8 cellular contexts compared by ENCODE assay signal in genomic region chr5:75337366-75338021, GRCh38. TPM values are rescaled to one million over a fixed set of nuclear protein-coding genes. Genes with fewer than 3 reads are reported as not detected.
DNase-seq lines count a peak whose midpoint lies in the region; ATAC-seq, FAIRE-seq and TF ChIP-seq lines count a peak whose summit lies in the region.

No MANE protein-coding gene starts in this region.

- TF ChIP-seq CTCF in foreskin keratinocyte (conservative IDR thresholded peaks at IDR 0.05) (no peak), pancreas (IDR thresholded peaks at IDR 0.05) (no peak)

- H3K4me1 ChIP-seq in foreskin keratinocyte: peaks cover 35% of the 10 kb centered on the region
- H3K4me1 ChIP-seq in pancreas: peaks cover 0 to 7% (median 0%) of the 10 kb centered on the region in 3 donors

- DNase-seq in SIG-M5 treated with dmso at 0.1 percent for 504 hours (lab: John Stamatoyannopoulos, UW; ENCODE audit: unreplicated experiment): peak; percentile 19
- no peak for DNase-seq in SIG-M5 (lab: John Stamatoyannopoulos, UW)
- DNase-seq in HT-29 (ENCODE audit: low spot score): peak; percentile 42
- peak; percentile 5 for DNase-seq in activated T-cell treated with anti-CD3 and anti-CD28 coated beads for 4 hours
- DNase-seq in foreskin keratinocyte: no peak
- DNase-seq in pancreas: peak in 5 of 6 donors; percentile 11 to 83 (median 59)
- DNase-seq in SKM-1 (lab: John Stamatoyannopoulos, UW; ENCODE audit: unreplicated experiment): no peak

- 0% methylated on average over 48 to 50 of the region's 50 CpGs for WGBS in pancreas, 2 donors

- H3K27me3 ChIP-seq in foreskin keratinocyte (no peaks in the 10 kb centered on the region), pancreas (no peaks in the 10 kb centered on the region)

- H3K27ac ChIP-seq in foreskin keratinocyte (peak overlapping the region; percentile 70), pancreas (peak overlapping the region; percentile 61 to 90 (median 72))

- H3K4me3 ChIP-seq in pancreas: peak overlapping the region; percentile 55 to 86 (median 73)

- intact Hi-C loops in pancreas (cut with DNase I): no loop called here

- H3K36me3 ChIP-seq in pancreas: no peaks in the 10 kb centered on the region

- FAIRE-seq in pancreas (lab: Jason Lieb, UNC): no peak

- ATAC-seq in foreskin keratinocyte: no peak
- peak; percentile 4 to 27 (median 10) for ATAC-seq in pancreas
- ATAC-seq in GM21576 (IDR thresholded peaks at IDR 0.05; ENCODE audit: unreplicated experiment): no peak

- H3K9me3 ChIP-seq in pancreas: no peaks in the 10 kb centered on the region

RNA-seq across cellular contexts. Expression of gene HMGCR, which starts 0.5 kb away (rescaled TPM):
- 56.4 and 59.7 TPM in 2 replicates for total RNA-seq in HT-29 (2014; rRNA removed; shearing (Covaris generic))
- total RNA-seq in foreskin keratinocyte (169 and 193 TPM in 2 replicates), pancreas (10 to 100 TPM in 5 of 6 donors, 1 to 10 TPM in 1; 10.0 to 19.7 (median 13.2) TPM)
- polyA plus RNA-seq in foreskin keratinocyte (34.6 and 53.3 TPM in 2 replicates), pancreas (10 to 100 TPM in 1 of 2 donors, 1 to 10 TPM in 1; 2.5 to 10.4 TPM)

Comparison
In these comparisons a context has a peak if more than half of its experiments do, and no peak if none do; other contexts are left out.
1. DNase-seq: peak in SIG-M5 treated with dmso at 0.1 percent for 504 hours (single experiment), HT-29 (single experiment), activated T-cell treated with anti-CD3 and anti-CD28 coated beads for 4 hours (single experiment) and pancreas (5 of 6); none in SIG-M5 (single experiment), foreskin keratinocyte (0 of 2) and SKM-1 (single experiment).
2. ATAC-seq: peak in pancreas (4 of 4); none in foreskin keratinocyte (single experiment) and GM21576 (single experiment).